7 cellular contexts compared by ENCODE assay signal in genomic region chr1:234963180-234963903, GRCh38.
A peak's percentile ranks its signal among the peaks of the same experiment; 100 is the strongest.
DNase-seq lines count a peak whose midpoint lies in the region; ATAC-seq and TF ChIP-seq lines count a peak whose summit lies in the region.

No MANE protein-coding gene starts in this region.

- peaks cover 34% of the 10 kb centered on the region for H3F3A ChIP-seq in smooth muscle cell (ENCODE audit: low read depth)

- no peaks in the 10 kb centered on the region for H3K79me2 ChIP-seq in smooth muscle cell (ENCODE audit: low read depth)

- no peaks in the 10 kb centered on the region for H3K27me3 ChIP-seq in SJSA1 (replicated peaks)
- no peaks in the 10 kb centered on the region for H3K27me3 ChIP-seq in smooth muscle cell (ENCODE audit: low read depth)

- ATAC-seq in GM19025 (IDR thresholded peaks at IDR 0.05; ENCODE audit: low read depth, unreplicated experiment) (peak; percentile 90), HG03159 (IDR thresholded peaks at IDR 0.05; ENCODE audit: unreplicated experiment) (peak; percentile 82)

- intact Hi-C loops in cardiac septum (cut with DNase I), result loop anchor here (5.0 kb wide), 2 partner anchors 46 to 351 kb away; partner anchors contain the start of gene IRF2BP2

- H3K36me3 ChIP-seq in SJSA1 (no peaks in the 10 kb centered on the region), smooth muscle cell (ENCODE audit: low read depth) (no peaks in the 10 kb centered on the region)

- H3K4me1 ChIP-seq in SJSA1 (replicated peaks) (peaks cover 67% of the 10 kb centered on the region), smooth muscle cell (ENCODE audit: low read depth) (peaks cover 28% of the 10 kb centered on the region)

- H3K4me2 ChIP-seq in smooth muscle cell, result peak overlapping the region; percentile 76

- no peak for TF ChIP-seq CTCF in smooth muscle cell (IDR thresholded peaks at IDR 0.05; ENCODE audit: borderline replicate concordance, insufficient read depth, poor library complexity, severe bottlenecking)

- H2AFZ ChIP-seq in smooth muscle cell (ENCODE audit: low read depth), result no peak overlapping the region

- H3K4me3 ChIP-seq in SJSA1 (no peak overlapping the region), smooth muscle cell (peak overlapping the region; percentile 21)

- WGBS in smooth muscle cell (ENCODE audit: low lambda C conversion rate), result 6% methylated on average over 15 of the region's 15 CpGs

- no peaks in the 10 kb centered on the region for H4K20me1 ChIP-seq in smooth muscle cell (ENCODE audit: low read depth)

- no peaks in the 10 kb centered on the region for H3K9me3 ChIP-seq in SJSA1 (replicated peaks)
- H3K9me3 ChIP-seq in smooth muscle cell (replicated peaks; ENCODE audit: low read depth), result no peaks in the 10 kb centered on the region

- H3K27ac ChIP-seq in SJSA1 (peak overlapping the region; percentile 100), smooth muscle cell (ENCODE audit: low read depth) (peak overlapping the region; percentile 100)

- peak; percentile 88 to 92 for DNase-seq in SJSA1 (ENCODE audit: low read depth in 1 of 2, low spot score in 2 of 2)
- peak; percentile 91 for DNase-seq in activated naive CD4-positive, alpha-beta T cell treated with Interleukin-2 at 50 U/mL for 16 hours
- DNase-seq in cardiac septum (ENCODE audit: low spot score), result peak; percentile 94
- DNase-seq in smooth muscle cell (lab: John Stamatoyannopoulos, UW; ENCODE audit: unreplicated experiment), result no peak
- no peak for DNase-seq in NCI-H345 (lab: John Stamatoyannopoulos, UW)

- peak overlapping the region; percentile 95 for H3K9ac ChIP-seq in smooth muscle cell (ENCODE audit: low read depth)

Comparison
In these comparisons a context has a peak if more than half of its experiments do, and no peak if none do; other contexts are left out.
1. DNase-seq: peak in SJSA1 (2 of 2), activated naive CD4-positive, alpha-beta T cell treated with Interleukin-2 at 50 U/mL for 16 hours (single experiment) and cardiac septum (single experiment); none in smooth muscle cell (single experiment) and NCI-H345 (single experiment).